In the genomic region with DNA sequence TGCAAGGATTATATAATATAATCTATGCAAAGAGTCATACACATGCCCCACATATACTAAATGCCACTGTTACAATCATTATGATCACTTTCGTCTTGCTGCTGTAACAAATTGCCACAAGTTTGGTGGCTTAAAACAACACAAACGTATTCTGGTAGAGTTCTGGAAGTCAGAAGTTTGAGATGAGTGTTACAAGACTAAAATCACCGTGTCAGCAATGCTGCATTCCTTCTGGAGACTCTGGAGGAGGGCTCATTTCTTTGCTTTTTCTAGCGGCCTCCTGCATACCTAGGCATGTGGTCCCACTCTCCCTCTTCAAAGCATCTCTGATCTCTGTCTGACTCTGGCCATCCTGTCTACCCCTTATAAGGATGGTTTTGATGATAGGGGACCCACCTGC, we compare ENCODE assay signal across 16 cellular contexts. TPM values are rescaled to one million over a fixed set of nuclear protein-coding genes. Genes with fewer than 3 reads are reported as not detected.
DNase-seq lines count a peak whose midpoint lies in the region; ATAC-seq, FAIRE-seq and TF ChIP-seq lines count a peak whose summit lies in the region.
"Had no signal": no experiment of that assay in that cellular context is flagged by ENCODE, and none has a peak within 500 bp of the region (broad histone marks: within the 10 kb centered on the region; RNA-seq: fewer than 3 reads in every experiment).

No MANE protein-coding gene starts in this region.

- in situ Hi-C loops in HepG2 (cut with HindIII; ENCODE audit: extremely low pct_ligation_motif_present, low pct_unique_long_range_greater_than_20kb) = no loop called here

- H3K27me3 ChIP-seq in HepG2 (ENCODE audit: control insufficient read depth in 1 of 2, insufficient read depth in 2 of 2, low read length in 2 of 2) = peaks cover 0 to 8% of the 10 kb centered on the region in 2 experiments; a peak in 1 of 5 replicates
- H3K27me3 ChIP-seq in right lobe of liver = no peaks in the 10 kb centered on the region
- no peaks in the 10 kb centered on the region for H3K27me3 ChIP-seq in keratinocyte (ENCODE audit: control insufficient read depth, extremely low read depth, insufficient read depth, low read length)
- H3K27me3 ChIP-seq: spleen had no signal

- DNase-seq in HepG2 (ENCODE audit: low spot score) = no peak
- DNase-seq in right lobe of liver = no peak
- DNase-seq in WTC11 (ENCODE audit: low spot score) = no peak
- no peak for DNase-seq in keratinocyte (ENCODE audit: low read depth, low spot score)
- no peak for DNase-seq in NCI-H146 (lab: John Stamatoyannopoulos, UW)
- DNase-seq in mucosa of gallbladder (ENCODE audit: low spot score) = no peak
- DNase-seq in posterior vena cava (ENCODE audit: low spot score) = no peak
- DNase-seq: activated CD4-positive, CD25-positive, alpha-beta regulatory T cell; left cardiac atrium; MV-4-11; Right ventricle myocardium superior; spleen had no signal

- peaks cover 26% of the 10 kb centered on the region for H3K79me2 ChIP-seq in HepG2 (ENCODE audit: insufficient read depth, low read length)
- peaks cover 22% of the 10 kb centered on the region for H3K79me2 ChIP-seq in keratinocyte (ENCODE audit: control insufficient read depth, insufficient read depth, low read length)

- H2AFZ ChIP-seq in HepG2 (ENCODE audit: low read length) (no peak overlapping the region), keratinocyte (ENCODE audit: control insufficient read depth, low read length) (no peak overlapping the region)

- 98% methylated on average over 4 of the region's 4 CpGs for WGBS in HepG2 (ENCODE audit: low lambda C conversion rate)
- WGBS in right lobe of liver (ENCODE audit: insufficient coverage, low coverage, low lambda C conversion rate, missing lambda C conversion rate) = 87% methylated on average over 4 of the region's 4 CpGs

- FAIRE-seq in HepG2 (lab: Jason Lieb, UNC) (no peak), keratinocyte (lab: Jason Lieb, UNC) (no peak)
- FAIRE-seq: frontal cortex had no signal

- H3K27ac ChIP-seq in HepG2 (ENCODE audit: extremely low read length, insufficient read depth, low read length) (no peak overlapping the region), right lobe of liver (no peak overlapping the region), keratinocyte (ENCODE audit: control insufficient read depth, insufficient read depth, low read length) (no peak overlapping the region)

- H3K9me3 Mint-ChIP-seq in WTC11 = no peaks in the 10 kb centered on the region; the same call in 1 of the 2 replicates

- dilution Hi-C loops in keratinocyte (cut with MboI; ENCODE audit: extremely low pct_ligation_motif_present, low sequenced_read_pairs) = no loop called here

- peak overlapping the region; percentile 97 for H3K4me3 Mint-ChIP-seq in WTC11

- H3K4me3 ChIP-seq in HepG2 (replicated peaks in 1 of 3; ENCODE audit: insufficient read depth in 1 of 3, low read depth in 2 of 3, low read length in 3 of 3) (no peak overlapping the region), right lobe of liver (no peak overlapping the region), keratinocyte (ENCODE audit: control insufficient read depth in 2 of 3, extremely low read depth in 1 of 3, insufficient read depth in 2 of 3, low read depth in 1 of 3, low read length in 3 of 3) (no peak overlapping the region)

- CTCF ChIA-PET in HepG2 (lab: Yijun Ruan, JAX; ENCODE audit: low intra/inter-chr PET ratio, low total read pairs) (no interaction called here), WTC11 (lab: Charles Lee) (interaction anchor here (0.7 to 2.8 kb wide), 4 partner anchors 131 to 447 kb away, joined by 3 to 8 read pairs (median 5); no protein-coding TSS in a partner anchor)

- no TSS peak for BruUV-seq in HepG2 (replicated peaks; lab: Mats Ljungman, UMichigan)

- peaks cover 0 to 8% of the 10 kb centered on the region in 2 experiments; a peak in 2 of 5 replicates for H3K36me3 ChIP-seq in HepG2 (replicated peaks in 1 of 2; ENCODE audit: control insufficient read depth in 1 of 2, insufficient read depth in 2 of 2, low read length in 2 of 2)
- H3K36me3 ChIP-seq in right lobe of liver = peaks cover 0 to 9% (median under 1%) of the 10 kb centered on the region in 4 donors
- H3K36me3 ChIP-seq in keratinocyte (ENCODE audit: control insufficient read depth in 2 of 2, extremely low read depth in 1 of 2, insufficient read depth in 2 of 2, low read length in 2 of 2) = peaks cover 2 to 4% of the 10 kb centered on the region in 2 experiments

- ATAC-seq in HepG2 (no peak), right lobe of liver (no peak), WTC11 (no peak), GM19023 (IDR thresholded peaks at IDR 0.05; ENCODE audit: unreplicated experiment) (no peak)

- no peaks in the 10 kb centered on the region for H3K9me1 ChIP-seq in keratinocyte (ENCODE audit: control insufficient read depth, extremely low read depth, insufficient read depth, low read length)

- TF ChIP-seq POLR2A in HepG2 (IDR thresholded peaks at IDR 0.05; ENCODE audit: insufficient read depth in 1 of 2, low read depth in 2 of 2, low read length in 2 of 2) = no peak
- no peak for TF ChIP-seq POLR2A in right lobe of liver (IDR thresholded peaks at IDR 0.05)

- peaks cover 12% of the 10 kb centered on the region for H3K27me3 Mint-ChIP-seq in WTC11 (ENCODE audit: low read depth)

- POLR2A ChIA-PET in HepG2 (lab: Yijun Ruan, JAX) (interaction anchor here (1.5 to 2.7 kb wide), 3 partner anchors 18 to 63 kb away, joined by 3 to 18 read pairs (median 16); no protein-coding TSS in a partner anchor), WTC11 (lab: Charles Lee) (no interaction called here)

- TF ChIP-seq CTCF in HepG2 (CRISPR knock-in tag; IDR thresholded peaks at IDR 0.05) (no peak), right lobe of liver (IDR thresholded peaks at IDR 0.05) (no peak), WTC11 (IDR thresholded peaks at IDR 0.05) (no peak), keratinocyte (optimal IDR thresholded peaks at IDR 0.05 in 1 of 3, IDR thresholded peaks at IDR 0.05 in 1 of 3, conservative IDR thresholded peaks at IDR 0.05 in 1 of 3; ENCODE audit: extremely low read depth in 1 of 3, insufficient read depth in 2 of 3, low read length in 3 of 3) (no peak)

- peak overlapping the region; percentile 93 for H3K27ac Mint-ChIP-seq in WTC11

- H4K20me1 ChIP-seq in HepG2 (ENCODE audit: insufficient read depth, low read length) (no peaks in the 10 kb centered on the region), keratinocyte (ENCODE audit: control insufficient read depth, extremely low read depth, insufficient read depth, low read length) (no peaks in the 10 kb centered on the region)

- peaks cover 3% of the 10 kb centered on the region for H3K36me3 Mint-ChIP-seq in WTC11

- intact Hi-C loops in HepG2 (cut with micrococcal nuclease; ENCODE audit: unreplicated experiment) = no loop called here
- intact Hi-C loops in right lobe of liver (cut with DNase I) = no loop called here
- intact Hi-C loops in posterior vena cava (cut with DNase I) = no loop called here

- no peaks in the 10 kb centered on the region for H3K9me3 ChIP-seq in HepG2 (ENCODE audit: low read length)
- H3K9me3 ChIP-seq in right lobe of liver = no peaks in the 10 kb centered on the region
- no peaks in the 10 kb centered on the region for H3K9me3 ChIP-seq in keratinocyte (ENCODE audit: control insufficient read depth, low read depth, low read length)
- H3K9me3 ChIP-seq: spleen had no signal

- H3K4me2 ChIP-seq in HepG2 (ENCODE audit: low read depth, low read length) = no peak overlapping the region; the same call in 1 of the 2 replicates
- H3K4me2 ChIP-seq in keratinocyte (ENCODE audit: control insufficient read depth, extremely low read depth, insufficient read depth, low read depth, low read length) = peak overlapping the region; percentile 76

- H3K9ac ChIP-seq in HepG2 (ENCODE audit: insufficient read depth, low read depth, low read length) = no peak overlapping the region
- H3K9ac ChIP-seq in keratinocyte (ENCODE audit: control insufficient read depth, extremely low read depth, insufficient read depth, low read length) = no peak overlapping the region

- H3K4me1 ChIP-seq in HepG2 (ENCODE audit: insufficient read depth, low read length) = peaks cover 43% of the 10 kb centered on the region
- peaks cover 0 to 42% (median 15%) of the 10 kb centered on the region in 4 donors for H3K4me1 ChIP-seq in right lobe of liver
- H3K4me1 ChIP-seq in keratinocyte (ENCODE audit: control insufficient read depth, extremely low read depth, insufficient read depth, low read length) = peaks cover 10% of the 10 kb centered on the region

- TF ChIP-seq EP300 in HepG2 (IDR thresholded peaks at IDR 0.05; ENCODE audit: low read depth in 2 of 2, low read length in 2 of 2) = no peak
- no peak for TF ChIP-seq EP300 in HepG2 (CRISPR knock-in tag; IDR thresholded peaks at IDR 0.05; ENCODE audit: borderline replicate concordance)

- TF ChIP-seq RAD21 in HepG2 (CRISPR knock-in tag; IDR thresholded peaks at IDR 0.05) = no peak

- peaks cover 10% of the 10 kb centered on the region for H3K4me1 Mint-ChIP-seq in WTC11

RNA-seq across cellular contexts. Expression of gene CCDC174, which starts 1.4 kb away (rescaled TPM):
- total RNA-seq in HepG2 (2016; rRNA removed; fragmentation: Illumina TruSeq; extraction: Trizol) = 11.0 and 12.4 TPM in 2 replicates
- 1.1 and 1.3 TPM in 2 replicates for total RNA-seq in HepG2 (2016; cell fraction: cytosol; rRNA removed; fragmentation: Illumina TruSeq; extraction: Trizol; ENCODE audit: low read depth)
- total RNA-seq in HepG2 (2016; cell fraction: insoluble cytoplasmic fraction; rRNA removed; fragmentation: Illumina TruSeq; extraction: Trizol) = 10.0 and 11.0 TPM in 2 replicates
- 2.5 and 2.8 TPM in 2 replicates for total RNA-seq in HepG2 (2016; cell fraction: membrane; rRNA removed; fragmentation: Illumina TruSeq; extraction: Trizol)
- total RNA-seq in HepG2 (2016; cell fraction: nucleus; rRNA removed; fragmentation: Illumina TruSeq; extraction: Trizol) = 18.2 and 18.6 TPM in 2 replicates
- 4.5 and 5.4 TPM in 2 replicates for polyA plus RNA-seq in HepG2 (2011; rRNA removed)
- polyA plus RNA-seq in HepG2 (2011; cell fraction: cytosol; rRNA removed) = 2.7 and 3.4 TPM in 2 replicates
- polyA plus RNA-seq in HepG2 (2011; cell fraction: nucleus; rRNA removed) = 11.4 and 15.7 TPM in 2 replicates
- 10.8 and 13.5 TPM in 2 replicates for polyA plus RNA-seq in HepG2 (2012)
- 1.2 and 1.6 TPM in 2 replicates for polyA plus RNA-seq in HepG2 (2016; cell fraction: cytosol; fragmentation: Illumina TruSeq; extraction: Trizol; ENCODE audit: low read depth)
- 15.5 and 17.8 TPM in 2 replicates for polyA plus RNA-seq in HepG2 (2016; cell fraction: insoluble cytoplasmic fraction; fragmentation: Illumina TruSeq; extraction: Trizol; ENCODE audit: low read depth)
- 2.6 and 3.0 TPM in 2 replicates for polyA plus RNA-seq in HepG2 (2016; cell fraction: membrane; fragmentation: Illumina TruSeq; extraction: Trizol; ENCODE audit: low read depth)
- polyA plus RNA-seq in HepG2 (2016; cell fraction: nucleus; fragmentation: Illumina TruSeq; extraction: Trizol; ENCODE audit: insufficient read depth, low read depth) = 21.4 and 21.8 TPM in 2 replicates
- polyA minus RNA-seq in HepG2 (2011; rRNA and poly(A)+ RNA removed; ENCODE audit: low replicate concordance) = 4.1 and 5.1 TPM in 2 replicates
- 3.6 and 4.7 TPM in 2 replicates for polyA minus RNA-seq in HepG2 (2011; cell fraction: cytosol; rRNA and poly(A)+ RNA removed)
- polyA minus RNA-seq in HepG2 (2011; cell fraction: nucleus; rRNA and poly(A)+ RNA removed) = 20.6 and 21.2 TPM in 2 replicates
- 10 to 100 TPM in 3 of 6 experiments, 1 to 10 TPM in 3; 7.5 to 11.7 (median 10.6) TPM for total RNA-seq in right lobe of liver
- total RNA-seq in WTC11 (2021) = 11.3 to 16.0 TPM (median 13.8 TPM) in 3 replicates
- polyA plus RNA-seq in keratinocyte = 3.6 to 8.8 TPM (median 6.2 TPM) in 3 replicates
- polyA plus RNA-seq in keratinocyte (2011; ENCODE audit: low read depth) = 86.9 TPM
- 4.0 and 4.4 TPM in 2 replicates for polyA plus RNA-seq in keratinocyte (2011; cell fraction: cytosol; rRNA removed)
- polyA plus RNA-seq in keratinocyte (2011; cell fraction: nucleus; rRNA removed) = 8.9 and 12.3 TPM in 2 replicates
- polyA plus RNA-seq in keratinocyte (2012; ENCODE audit: low replicate concordance) = 6.2 and 14.1 TPM in 2 replicates
- polyA minus RNA-seq in keratinocyte = 3.0 to 5.1 TPM (median 4.3 TPM) in 3 replicates
- polyA minus RNA-seq in keratinocyte (2011; cell fraction: cytosol; rRNA and poly(A)+ RNA removed) = 2.5 TPM
- polyA minus RNA-seq in keratinocyte (2011; cell fraction: nucleus; rRNA and poly(A)+ RNA removed) = 4.2 and 7.0 TPM in 2 replicates
- 19.7 TPM for total RNA-seq in mucosa of gallbladder
- total RNA-seq in posterior vena cava = 10 to 100 TPM; 15.6 to 19.0 TPM

RNA-seq across cellular contexts. Expression of gene C3orf20, which starts 24.7 kb away (rescaled TPM):
- total RNA-seq in HepG2 (2016; rRNA removed; fragmentation: Illumina TruSeq; extraction: Trizol) (0.04 TPM in 1 of 2 replicates, not detected in the other), right lobe of liver (under 1 TPM in 2 of 6 experiments, not detected in 4; 0.09 to 0.11 TPM), WTC11 (2021) (not detected in 3 replicates), mucosa of gallbladder (not detected), posterior vena cava (under 1 TPM in 1 of 2 donors, not detected in 1; 0.10 TPM)
- not detected in 2 replicates for total RNA-seq in HepG2 (2016; cell fraction: cytosol; rRNA removed; fragmentation: Illumina TruSeq; extraction: Trizol; ENCODE audit: low read depth)
- total RNA-seq in HepG2 (2016; cell fraction: insoluble cytoplasmic fraction; rRNA removed; fragmentation: Illumina TruSeq; extraction: Trizol) = 0.09 TPM in 1 of 2 replicates, not detected in the other
- total RNA-seq in HepG2 (2016; cell fraction: membrane; rRNA removed; fragmentation: Illumina TruSeq; extraction: Trizol) = not detected in 2 replicates
- total RNA-seq in HepG2 (2016; cell fraction: nucleus; rRNA removed; fragmentation: Illumina TruSeq; extraction: Trizol) = 0.16 and 0.22 TPM in 2 replicates
- polyA plus RNA-seq in HepG2 (2011; rRNA removed) (0.03 and 0.08 TPM in 2 replicates), keratinocyte (0.02 to 0.06 TPM in 2 of 3 replicates, not detected in the other)
- polyA plus RNA-seq in HepG2 (2011; cell fraction: cytosol; rRNA removed) = 0.10 TPM in 1 of 2 replicates, not detected in the other
- polyA plus RNA-seq in HepG2 (2011; cell fraction: nucleus; rRNA removed) = 0.26 and 0.47 TPM in 2 replicates
- polyA plus RNA-seq in HepG2 (2012) = 0.05 and 0.17 TPM in 2 replicates
- polyA plus RNA-seq in HepG2 (2016; cell fraction: cytosol; fragmentation: Illumina TruSeq; extraction: Trizol; ENCODE audit: low read depth) = not detected in 2 replicates
- polyA plus RNA-seq in HepG2 (2016; cell fraction: insoluble cytoplasmic fraction; fragmentation: Illumina TruSeq; extraction: Trizol; ENCODE audit: low read depth) = not detected in 2 replicates
- polyA plus RNA-seq in HepG2 (2016; cell fraction: membrane; fragmentation: Illumina TruSeq; extraction: Trizol; ENCODE audit: low read depth) = not detected in 2 replicates
- polyA plus RNA-seq in HepG2 (2016; cell fraction: nucleus; fragmentation: Illumina TruSeq; extraction: Trizol; ENCODE audit: insufficient read depth, low read depth) = 0.15 and 0.16 TPM in 2 replicates
- 0.12 TPM in 1 of 2 replicates, not detected in the other for polyA minus RNA-seq in HepG2 (2011; rRNA and poly(A)+ RNA removed; ENCODE audit: low replicate concordance)
- not detected in 2 replicates for polyA minus RNA-seq in HepG2 (2011; cell fraction: cytosol; rRNA and poly(A)+ RNA removed)
- polyA minus RNA-seq in HepG2 (2011; cell fraction: nucleus; rRNA and poly(A)+ RNA removed) = 0.37 and 0.52 TPM in 2 replicates
- not detected for polyA plus RNA-seq in keratinocyte (2011; ENCODE audit: low read depth)
- not detected in 2 replicates for polyA plus RNA-seq in keratinocyte (2011; cell fraction: cytosol; rRNA removed)
- 0.17 and 0.25 TPM in 2 replicates for polyA plus RNA-seq in keratinocyte (2011; cell fraction: nucleus; rRNA removed)
- 0.08 TPM in 1 of 2 replicates, not detected in the other for polyA plus RNA-seq in keratinocyte (2012; ENCODE audit: low replicate concordance)
- 0.10 to 0.13 TPM in 2 of 3 replicates, not detected in the other for polyA minus RNA-seq in keratinocyte
- not detected for polyA minus RNA-seq in keratinocyte (2011; cell fraction: cytosol; rRNA and poly(A)+ RNA removed)
- 0.21 and 0.54 TPM in 2 replicates for polyA minus RNA-seq in keratinocyte (2011; cell fraction: nucleus; rRNA and poly(A)+ RNA removed)
- total RNA-seq: frontal cortex, NCI-H460, Right ventricle myocardium superior had no signal
- polyA plus RNA-seq: BJ, spleen had no signal
